In the genomic region with DNA sequence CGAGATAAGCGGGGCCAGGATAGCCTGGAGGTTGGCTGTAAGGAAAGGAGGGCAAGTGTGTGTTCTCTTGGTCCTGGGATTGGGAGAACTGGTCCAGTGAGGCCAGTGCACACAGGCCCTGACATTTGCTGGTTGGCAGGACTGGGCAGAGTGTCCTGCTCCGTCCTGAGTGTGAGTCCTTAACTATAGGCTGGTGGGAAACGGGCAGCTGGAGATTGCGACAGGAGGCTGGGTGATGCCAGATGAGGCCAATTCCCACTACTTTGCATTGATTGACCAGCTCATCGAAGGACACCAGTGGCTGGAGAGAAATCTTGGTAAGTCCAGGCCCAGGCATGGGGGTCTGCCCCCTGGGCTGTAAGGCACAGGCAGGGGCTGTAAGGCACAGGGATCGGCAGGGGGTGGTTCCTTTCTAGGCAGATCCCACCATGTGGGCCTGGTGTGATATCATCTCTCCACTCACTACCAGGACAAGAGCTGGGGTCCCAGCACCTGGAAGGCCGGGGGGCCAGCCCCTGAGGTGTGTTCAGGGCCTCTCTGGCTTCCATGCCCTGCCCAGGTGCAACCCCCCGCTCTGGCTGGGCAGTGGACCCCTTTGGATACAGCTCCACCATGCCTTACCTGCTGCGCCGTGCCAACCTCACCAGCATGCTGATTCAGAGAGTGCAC, we compare ENCODE assay signal across 11 cellular contexts.
"Had no signal": no experiment of that assay in that cellular context is flagged by ENCODE, and none has a peak within 500 bp of the region (broad histone marks: within the 10 kb centered on the region; RNA-seq: fewer than 3 reads in every experiment).

No MANE protein-coding gene starts in this region.

- H3K4me3 ChIP-seq: esophagus squamous epithelium, left lung, SJCRH30 had no signal

- H3K9me3 ChIP-seq: esophagus squamous epithelium, left lung, SJCRH30 had no signal

- H3K4me3 Mint-ChIP-seq: activated CD4-positive, alpha-beta memory T cell treated with anti-CD3 and anti-CD28 coated beads, Interleukin-2, amount 10 ng/mL, durations not matched to agents 7 days and 5 days; activated naive CD4-positive, alpha-beta T cell treated with anti-CD3 and anti-CD28 coated beads for 36 hours had no signal

- H3K27me3 ChIP-seq: esophagus squamous epithelium, left lung, SJCRH30 had no signal

- H3K27ac ChIP-seq: left lung, SJCRH30 had no signal

- ATAC-seq: left lung had no signal

- H3K27ac Mint-ChIP-seq: activated CD4-positive, alpha-beta memory T cell treated with anti-CD3 and anti-CD28 coated beads, Interleukin-2, amount 10 ng/mL, durations not matched to agents 7 days and 5 days; activated naive CD4-positive, alpha-beta T cell treated with anti-CD3 and anti-CD28 coated beads for 36 hours had no signal

- H3K9me3 Mint-ChIP-seq: activated CD4-positive, alpha-beta memory T cell treated with anti-CD3 and anti-CD28 coated beads, Interleukin-2, amount 10 ng/mL, durations not matched to agents 7 days and 5 days; activated naive CD4-positive, alpha-beta T cell treated with anti-CD3 and anti-CD28 coated beads for 36 hours had no signal

- FAIRE-seq: small intestine had no signal

- H3K27me3 Mint-ChIP-seq: activated CD4-positive, alpha-beta memory T cell treated with anti-CD3 and anti-CD28 coated beads, Interleukin-2, amount 10 ng/mL, durations not matched to agents 7 days and 5 days had no signal

- DNase-seq: activated CD4-positive, alpha-beta memory T cell treated with anti-CD3 and anti-CD28 coated beads, Interleukin-2, amount 10 ng/mL, durations not matched to agents 7 days and 5 days; activated CD4-positive, alpha-beta T cell treated with anti-CD3 and anti-CD28 coated beads for 1 hour; activated naive CD4-positive, alpha-beta T cell treated with anti-CD3 and anti-CD28 coated beads for 36 hours; cerebellar nuclear complex; esophagus squamous epithelium; foreskin fibroblast; left lung; SJCRH30; small intestine; T-helper 9 cell; trophoblast cell had no signal
